ENCODE assay signal across 21 cellular contexts in the genomic region with DNA sequence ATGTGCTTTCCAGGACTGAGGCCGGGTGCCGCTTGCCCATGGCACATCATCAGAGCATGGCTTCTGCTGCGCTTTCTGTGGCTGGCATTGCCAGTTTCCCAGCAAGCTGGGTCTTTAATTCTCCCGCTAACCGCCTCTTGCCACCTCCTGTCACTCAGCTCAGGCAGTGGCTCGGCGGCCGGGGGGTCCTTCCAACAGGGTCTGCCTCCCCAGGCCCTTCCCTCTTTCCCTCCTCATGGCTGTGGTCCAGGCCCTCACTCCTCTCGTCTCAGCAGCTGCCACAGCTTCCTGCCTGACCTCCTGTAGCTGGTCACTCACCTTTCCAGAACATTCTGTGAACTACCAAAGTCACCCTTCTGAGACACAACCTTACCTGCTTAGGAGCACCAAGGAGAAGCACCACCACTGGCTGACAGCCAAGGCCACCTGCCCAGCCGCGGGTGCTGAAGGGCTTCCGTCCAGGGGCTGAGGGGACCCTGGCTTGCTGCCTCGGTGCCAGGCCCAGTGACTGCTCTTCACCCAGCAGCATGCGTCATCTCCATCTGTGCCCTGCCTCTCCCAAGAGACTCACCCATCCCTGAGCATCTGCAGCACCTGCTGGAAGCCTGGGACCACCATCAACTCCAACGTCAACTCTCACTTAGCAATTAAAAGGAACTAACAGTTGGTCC.
"Had no signal": no experiment of that assay in that cellular context is flagged by ENCODE, and none has a peak within 500 bp of the region (broad histone marks: within the 10 kb centered on the region; RNA-seq: fewer than 3 reads in every experiment).

No MANE protein-coding gene starts in this region.

- ATAC-seq: activated CD8-positive, alpha-beta T cell treated with anti-CD3 and anti-CD28 coated beads, Interleukin-2, amount 10 ng/mL, durations not matched to agents 7 days and 5 days; activated naive CD8-positive, alpha-beta T cell treated with anti-CD3 and anti-CD28 coated beads, Interleukin-2, amount 50 U/mL, for 24 hours; naive thymus-derived CD8-positive, alpha-beta T cell; right cardiac atrium; stimulated activated naive B cell treated with anti-CD40 and anti-IgM and Interleukin-4, amounts not matched to agents 10 μg/mL and 1 μg/mL and 100 μg/mL, for 72 hours; upper lobe of right lung had no signal

- H3K27me3 ChIP-seq: breast epithelium, stomach, tibial artery, upper lobe of right lung had no signal

- H3K27ac ChIP-seq: breast epithelium, stomach, tibial artery, upper lobe of right lung had no signal

- H3K4me3 ChIP-seq: breast epithelium, left ventricle myocardium inferior, stomach, tibial artery, upper lobe of right lung had no signal

- H3K4me3 Mint-ChIP-seq: activated CD8-positive, alpha-beta T cell treated with anti-CD3 and anti-CD28 coated beads, Interleukin-2, amount 10 ng/mL, durations not matched to agents 7 days and 5 days; activated naive CD8-positive, alpha-beta T cell treated with anti-CD3 and anti-CD28 coated beads, Interleukin-2, amount 50 U/mL, for 24 hours; naive thymus-derived CD8-positive, alpha-beta T cell; stimulated activated naive B cell treated with anti-CD40 and anti-IgM and Interleukin-4, amounts not matched to agents 10 μg/mL and 1 μg/mL and 100 μg/mL, for 72 hours had no signal

- H3K4me1 ChIP-seq: breast epithelium, left ventricle myocardium inferior, tibial artery, upper lobe of right lung had no signal

- H3K27ac Mint-ChIP-seq: activated CD8-positive, alpha-beta T cell treated with anti-CD3 and anti-CD28 coated beads, Interleukin-2, amount 10 ng/mL, durations not matched to agents 7 days and 5 days; activated naive CD8-positive, alpha-beta T cell treated with anti-CD3 and anti-CD28 coated beads, Interleukin-2, amount 50 U/mL, for 24 hours; naive thymus-derived CD8-positive, alpha-beta T cell; stimulated activated naive B cell treated with anti-CD40 and anti-IgM and Interleukin-4, amounts not matched to agents 10 μg/mL and 1 μg/mL and 100 μg/mL, for 72 hours had no signal

- H3K9me3 ChIP-seq: breast epithelium, stomach, tibial artery, upper lobe of right lung had no signal

- H3K36me3 ChIP-seq: breast epithelium, left ventricle myocardium inferior had no signal

- H3K9me3 Mint-ChIP-seq: activated naive CD8-positive, alpha-beta T cell treated with anti-CD3 and anti-CD28 coated beads, Interleukin-2, amount 50 U/mL, for 24 hours had no signal

- DNase-seq: activated CD4-positive, alpha-beta T cell treated with anti-CD3 and anti-CD28 coated beads for 1 hour; activated CD4-positive, alpha-beta T cell treated with anti-CD3 and anti-CD28 coated beads, Interleukin-2, amount 50 U/mL, for 1 hour; activated CD8-positive, alpha-beta T cell treated with anti-CD3 and anti-CD28 coated beads, Interleukin-2, amount 10 ng/mL, durations not matched to agents 7 days and 5 days; activated gamma-delta T cell; activated naive CD4-positive, alpha-beta T cell treated with anti-CD3 and anti-CD28 coated beads, Interleukin-2, amount 50 U/mL, for 16 hours; activated naive CD8-positive, alpha-beta T cell treated with anti-CD3 and anti-CD28 coated beads, Interleukin-2, amount 50 U/mL, for 24 hours; amygdala; central memory CD4-positive, alpha-beta T cell; effector CD4-positive, alpha-beta T cell; left ventricle myocardium inferior; mammary epithelial cell; naive thymus-derived CD8-positive, alpha-beta T cell; right cardiac atrium; stimulated activated CD4-positive, alpha-beta T cell treated with anti-CD3 and anti-CD28 coated beads, Interleukin-15, amount 100 ng/mL, for 24 hours; stimulated activated CD4-positive, alpha-beta T cell treated with anti-CD3 and anti-CD28 coated beads, Interleukin-2, amount 100 ng/mL, for 24 hours; stimulated activated naive B cell treated with anti-CD40 and anti-IgM and Interleukin-4, amounts not matched to agents 10 μg/mL and 1 μg/mL and 100 μg/mL, for 72 hours; stomach; T-helper 2 cell; upper lobe of right lung had no signal
